22 cellular contexts compared by ENCODE assay signal in genomic region chr7:16891874-16892620, GRCh38. TPM values are rescaled to one million over a fixed set of nuclear protein-coding genes. Genes with fewer than 3 reads are reported as not detected.
A peak's percentile ranks its signal among the peaks of the same experiment; 100 is the strongest.
DNase-seq lines count a peak whose midpoint lies in the region; ATAC-seq, FAIRE-seq and TF ChIP-seq lines count a peak whose summit lies in the region.
"Had no signal": no experiment of that assay in that cellular context is flagged by ENCODE, and none has a peak within 500 bp of the region (broad histone marks: within the 10 kb centered on the region; RNA-seq: fewer than 3 reads in every experiment).

No MANE protein-coding gene starts in this region.

- ATAC-seq in HepG2 (no peak), GM21786 (IDR thresholded peaks at IDR 0.05; ENCODE audit: unreplicated experiment) (no peak)
- ATAC-seq: Right ventricle myocardium inferior had no signal

- TF ChIP-seq POLR2A in HepG2 (IDR thresholded peaks at IDR 0.05; ENCODE audit: insufficient read depth in 1 of 2, low read depth in 2 of 2, low read length in 2 of 2) = no peak

- no peak for FAIRE-seq in HepG2 (lab: Jason Lieb, UNC)
- FAIRE-seq: A204.1, astrocyte had no signal

- no peak overlapping the region for H2AFZ ChIP-seq in OCI-LY3 (ENCODE audit: low read depth, low read length)
- H2AFZ ChIP-seq in HepG2 (ENCODE audit: low read length) = no peak overlapping the region

- H3K27me3 ChIP-seq in OCI-LY3 (ENCODE audit: low read depth, low read length) = no peaks in the 10 kb centered on the region
- no peaks in the 10 kb centered on the region for H3K27me3 ChIP-seq in HepG2 (ENCODE audit: control insufficient read depth in 1 of 2, insufficient read depth in 2 of 2, low read length in 2 of 2)
- H3K27me3 ChIP-seq in brain microvascular endothelial cell (replicated peaks) = no peaks in the 10 kb centered on the region
- H3K27me3 ChIP-seq: MG63 had no signal

- WGBS in HepG2 (ENCODE audit: low lambda C conversion rate) = 95% methylated on average over 1 of the region's 1 CpG

- H3K4me2 ChIP-seq in OCI-LY3 (ENCODE audit: low read length) = peak overlapping the region; percentile 42; the same call in 1 of the 2 replicates
- H3K4me2 ChIP-seq in HepG2 (ENCODE audit: low read depth, low read length) = no peak overlapping the region

- H3K9ac ChIP-seq in OCI-LY3 (ENCODE audit: low read length) (no peak overlapping the region), HepG2 (ENCODE audit: insufficient read depth, low read depth, low read length) (no peak overlapping the region)

- no peak overlapping the region for H3K4me3 ChIP-seq in OCI-LY3 (ENCODE audit: low read length)
- H3K4me3 ChIP-seq in HepG2 (replicated peaks in 1 of 3; ENCODE audit: insufficient read depth in 1 of 3, low read depth in 2 of 3, low read length in 3 of 3) = no peak overlapping the region
- no peak overlapping the region for H3K4me3 ChIP-seq in brain microvascular endothelial cell (ENCODE audit: low read depth, low read length)
- H3K4me3 ChIP-seq: MG63, thoracic aorta had no signal

- H4K20me1 ChIP-seq in OCI-LY3 (ENCODE audit: insufficient read depth, low read length) = no peaks in the 10 kb centered on the region
- H4K20me1 ChIP-seq in HepG2 (ENCODE audit: insufficient read depth, low read length) = no peaks in the 10 kb centered on the region

- POLR2A ChIA-PET in HepG2 (lab: Yijun Ruan, JAX) = no interaction called here
- POLR2A ChIA-PET in activated CD4-positive, alpha-beta memory T cell treated with anti-CD3 and anti-CD28 coated beads for 36 hours (lab: Charles Lee) = no interaction called here

- no peaks in the 10 kb centered on the region for H3K9me3 Mint-ChIP-seq in activated CD4-positive, alpha-beta memory T cell treated with anti-CD3 and anti-CD28 coated beads for 36 hours
- H3K9me3 Mint-ChIP-seq: activated naive CD4-positive, alpha-beta T cell treated with anti-CD3 and anti-CD28 coated beads, Interleukin-2, amount 10 ng/mL, durations not matched to agents 7 days and 5 days; CD14-positive monocyte; stimulated activated effector memory CD8-positive, alpha-beta T cell treated with anti-CD3 and anti-CD28 coated beads, Interleukin-12 subunit alpha, Interleukin-12 subunit beta, amount 100 ng/mL, for 72 hours had no signal

- DNase-seq in NCI-H1436 (lab: John Stamatoyannopoulos, UW) (peak; percentile 32), NCI-H1436 treated with DMSO at 0.1 percent for 48 hours (lab: John Stamatoyannopoulos, UW) (no peak), HepG2 (ENCODE audit: low spot score) (no peak), AG20443 (ENCODE audit: low spot score) (no peak), brain microvascular endothelial cell (no peak)
- no peak for DNase-seq in activated CD4-positive, alpha-beta memory T cell treated with anti-CD3 and anti-CD28 coated beads for 36 hours
- DNase-seq: NK-92 treated with Interleukin-12 subunit alpha and Interleukin-12 subunit beta, amount 100 ng/mL, for 24 hours; stimulated activated CD4-positive, alpha-beta T cell treated with anti-CD3 and anti-CD28 coated beads, Interleukin-15, amount 100 ng/mL, for 24 hours had no signal

- no peak overlapping the region for H3K4me3 Mint-ChIP-seq in activated CD4-positive, alpha-beta memory T cell treated with anti-CD3 and anti-CD28 coated beads for 36 hours
- H3K4me3 Mint-ChIP-seq: activated naive CD4-positive, alpha-beta T cell treated with anti-CD3 and anti-CD28 coated beads, Interleukin-2, amount 10 ng/mL, durations not matched to agents 7 days and 5 days; CD14-positive monocyte; mesothelial cell of epicardium; neural crest cell; stimulated activated effector memory CD8-positive, alpha-beta T cell treated with anti-CD3 and anti-CD28 coated beads, Interleukin-12 subunit alpha, Interleukin-12 subunit beta, amount 100 ng/mL, for 72 hours had no signal

- TF ChIP-seq RAD21 in HepG2 (CRISPR knock-in tag; IDR thresholded peaks at IDR 0.05) = no peak

- in situ Hi-C loops in HepG2 (cut with HindIII; ENCODE audit: extremely low pct_ligation_motif_present, low pct_unique_long_range_greater_than_20kb) (no loop called here), brain microvascular endothelial cell (cut with HindIII; ENCODE audit: low pct_ligation_motif_present, low sequenced_read_pairs) (no loop called here)

- H3K36me3 Mint-ChIP-seq in activated CD4-positive, alpha-beta memory T cell treated with anti-CD3 and anti-CD28 coated beads for 36 hours = no peaks in the 10 kb centered on the region
- H3K36me3 Mint-ChIP-seq: activated naive CD4-positive, alpha-beta T cell treated with anti-CD3 and anti-CD28 coated beads, Interleukin-2, amount 10 ng/mL, durations not matched to agents 7 days and 5 days; CD14-positive monocyte; mesothelial cell of epicardium; stimulated activated effector memory CD8-positive, alpha-beta T cell treated with anti-CD3 and anti-CD28 coated beads, Interleukin-12 subunit alpha, Interleukin-12 subunit beta, amount 100 ng/mL, for 72 hours had no signal

- no peaks in the 10 kb centered on the region for H3K36me3 ChIP-seq in OCI-LY3 (replicated peaks; ENCODE audit: low read depth, low read length)
- no peaks in the 10 kb centered on the region for H3K36me3 ChIP-seq in HepG2 (replicated peaks in 1 of 2; ENCODE audit: control insufficient read depth in 1 of 2, insufficient read depth in 2 of 2, low read length in 2 of 2)
- no peaks in the 10 kb centered on the region for H3K36me3 ChIP-seq in brain microvascular endothelial cell (replicated peaks)
- H3K36me3 ChIP-seq: MG63, thoracic aorta had no signal

- TF ChIP-seq CTCF in OCI-LY3 (IDR thresholded peaks at IDR 0.05; ENCODE audit: low read depth, low read length) (no peak), HepG2 (CRISPR knock-in tag; IDR thresholded peaks at IDR 0.05) (no peak), brain microvascular endothelial cell (IDR thresholded peaks at IDR 0.05; ENCODE audit: low read depth, low read length, missing control alignments) (no peak)

- no peak overlapping the region for H3K27ac ChIP-seq in OCI-LY3 (ENCODE audit: low read length)
- H3K27ac ChIP-seq in HepG2 (ENCODE audit: extremely low read length, insufficient read depth, low read length) = no peak overlapping the region
- no peak overlapping the region for H3K27ac ChIP-seq in brain microvascular endothelial cell
- H3K27ac ChIP-seq: thoracic aorta had no signal

- H3K27ac Mint-ChIP-seq in activated CD4-positive, alpha-beta memory T cell treated with anti-CD3 and anti-CD28 coated beads for 36 hours = no peak overlapping the region
- H3K27ac Mint-ChIP-seq: activated naive CD4-positive, alpha-beta T cell treated with anti-CD3 and anti-CD28 coated beads, Interleukin-2, amount 10 ng/mL, durations not matched to agents 7 days and 5 days; CD14-positive monocyte; mesothelial cell of epicardium; stimulated activated effector memory CD8-positive, alpha-beta T cell treated with anti-CD3 and anti-CD28 coated beads, Interleukin-12 subunit alpha, Interleukin-12 subunit beta, amount 100 ng/mL, for 72 hours had no signal

- TF ChIP-seq EP300 in HepG2 (IDR thresholded peaks at IDR 0.05; ENCODE audit: low read depth in 2 of 2, low read length in 2 of 2) (no peak), HepG2 (CRISPR knock-in tag; IDR thresholded peaks at IDR 0.05; ENCODE audit: borderline replicate concordance) (no peak)

- no peaks in the 10 kb centered on the region for H3K27me3 Mint-ChIP-seq in activated CD4-positive, alpha-beta memory T cell treated with anti-CD3 and anti-CD28 coated beads for 36 hours
- H3K27me3 Mint-ChIP-seq: activated naive CD4-positive, alpha-beta T cell treated with anti-CD3 and anti-CD28 coated beads, Interleukin-2, amount 10 ng/mL, durations not matched to agents 7 days and 5 days had no signal

- H3K4me1 ChIP-seq in OCI-LY3 (ENCODE audit: low read length) = peaks cover 33% of the 10 kb centered on the region
- no peaks in the 10 kb centered on the region for H3K4me1 ChIP-seq in HepG2 (ENCODE audit: insufficient read depth, low read length)

- H3K79me2 ChIP-seq in OCI-LY3 (ENCODE audit: low read length) (no peaks in the 10 kb centered on the region), HepG2 (ENCODE audit: insufficient read depth, low read length) (no peaks in the 10 kb centered on the region)

- no peaks in the 10 kb centered on the region for H3K9me3 ChIP-seq in OCI-LY3 (ENCODE audit: insufficient read depth, low read length)
- H3K9me3 ChIP-seq in HepG2 (ENCODE audit: low read length) = no peaks in the 10 kb centered on the region
- H3K9me3 ChIP-seq: MG63, thoracic aorta had no signal

- peaks cover 19% of the 10 kb centered on the region for H3K4me1 Mint-ChIP-seq in activated CD4-positive, alpha-beta memory T cell treated with anti-CD3 and anti-CD28 coated beads for 36 hours (ENCODE audit: low read depth)
- H3K4me1 Mint-ChIP-seq: neural crest cell had no signal

- CTCF ChIA-PET in HepG2 (lab: Yijun Ruan, JAX; ENCODE audit: low intra/inter-chr PET ratio, low total read pairs) = interaction anchor here (2.4 kb wide), 1 partner anchor 26 kb away, joined by 17 read pairs; no protein-coding TSS in a partner anchor
- CTCF ChIA-PET in activated CD4-positive, alpha-beta memory T cell treated with anti-CD3 and anti-CD28 coated beads for 36 hours (lab: Charles Lee) = interaction anchor here (0.6 to 2.5 kb wide), 5 partner anchors 22 to 756 kb away, joined by 3 to 30 read pairs (median 4); no protein-coding TSS in a partner anchor

- BruUV-seq in HepG2 (replicated peaks; lab: Mats Ljungman, UMichigan) = no TSS peak

- intact Hi-C loops in HepG2 (cut with micrococcal nuclease; ENCODE audit: unreplicated experiment) = loop anchor here (1.0 to 5.0 kb wide), 3 partner anchors 26 to 1455 kb away; no protein-coding TSS in a partner anchor
- intact Hi-C loops in activated CD4-positive, alpha-beta memory T cell treated with anti-CD3 and anti-CD28 coated beads for 36 hours (cut with micrococcal nuclease) = loop anchor here (1.0 kb wide), 1 partner anchor 26 kb away; no protein-coding TSS in a partner anchor

RNA-seq across cellular contexts. Expression of gene AGR3, which starts 10.3 kb away (rescaled TPM):
- total RNA-seq in HepG2 (2016; rRNA removed; fragmentation: Illumina TruSeq; extraction: Trizol) = not detected in 2 replicates
- total RNA-seq in HepG2 (2016; cell fraction: cytosol; rRNA removed; fragmentation: Illumina TruSeq; extraction: Trizol; ENCODE audit: low read depth) = not detected in 2 replicates
- not detected in 2 replicates for total RNA-seq in HepG2 (2016; cell fraction: insoluble cytoplasmic fraction; rRNA removed; fragmentation: Illumina TruSeq; extraction: Trizol)
- not detected in 2 replicates for total RNA-seq in HepG2 (2016; cell fraction: membrane; rRNA removed; fragmentation: Illumina TruSeq; extraction: Trizol)
- not detected in 2 replicates for total RNA-seq in HepG2 (2016; cell fraction: nucleus; rRNA removed; fragmentation: Illumina TruSeq; extraction: Trizol)
- polyA plus RNA-seq in HepG2 (2011; rRNA removed) = not detected in 2 replicates
- polyA plus RNA-seq in HepG2 (2011; cell fraction: cytosol; rRNA removed) = not detected in 2 replicates
- not detected in 2 replicates for polyA plus RNA-seq in HepG2 (2011; cell fraction: nucleus; rRNA removed)
- polyA plus RNA-seq in HepG2 (2012) = not detected in 2 replicates
- not detected in 2 replicates for polyA plus RNA-seq in HepG2 (2016; cell fraction: cytosol; fragmentation: Illumina TruSeq; extraction: Trizol; ENCODE audit: low read depth)
- polyA plus RNA-seq in HepG2 (2016; cell fraction: insoluble cytoplasmic fraction; fragmentation: Illumina TruSeq; extraction: Trizol; ENCODE audit: low read depth) = not detected in 2 replicates
- not detected in 2 replicates for polyA plus RNA-seq in HepG2 (2016; cell fraction: membrane; fragmentation: Illumina TruSeq; extraction: Trizol; ENCODE audit: low read depth)
- polyA plus RNA-seq in HepG2 (2016; cell fraction: nucleus; fragmentation: Illumina TruSeq; extraction: Trizol; ENCODE audit: insufficient read depth, low read depth) = not detected in 2 replicates
- polyA minus RNA-seq in HepG2 (2011; rRNA and poly(A)+ RNA removed; ENCODE audit: low replicate concordance) = not detected in 2 replicates
- not detected in 2 replicates for polyA minus RNA-seq in HepG2 (2011; cell fraction: cytosol; rRNA and poly(A)+ RNA removed)
- not detected in 2 replicates for polyA minus RNA-seq in HepG2 (2011; cell fraction: nucleus; rRNA and poly(A)+ RNA removed)
- not detected for total RNA-seq in activated CD4-positive, alpha-beta memory T cell treated with anti-CD3 and anti-CD28 coated beads for 36 hours
- total RNA-seq: astrocyte, chondrocyte, H4, neural crest cell, Right ventricle myocardium inferior had no signal
- polyA plus RNA-seq: CD14-positive monocyte had no signal
